Comparison of ENCODE assay signal across 27 cellular contexts in genomic region chr7:7524121-7524520, GRCh38. TPM values are rescaled to one million over a fixed set of nuclear protein-coding genes. Genes with fewer than 3 reads are reported as not detected.
A peak's percentile ranks its signal among the peaks of the same experiment; 100 is the strongest.
DNase-seq lines count a peak whose midpoint lies in the region; ATAC-seq, FAIRE-seq and TF ChIP-seq lines count a peak whose summit lies in the region.
"Had no signal": no experiment of that assay in that cellular context is flagged by ENCODE, and none has a peak within 500 bp of the region (broad histone marks: within the 10 kb centered on the region; RNA-seq: fewer than 3 reads in every experiment).

No MANE protein-coding gene starts in this region.

- 22 to 58% (median 39%) methylated on average over 3 of the region's 3 CpGs for WGBS in small intestine, 3 donors
- 50 to 59% methylated on average over 3 of the region's 3 CpGs for WGBS in aorta, 2 donors

- H3K27me3 ChIP-seq in small intestine (ENCODE audit: control insufficient read depth in 2 of 2, insufficient read depth in 2 of 2, low read length in 2 of 2) (no peaks in the 10 kb centered on the region), brain microvascular endothelial cell (replicated peaks) (no peaks in the 10 kb centered on the region), aorta (ENCODE audit: control insufficient read depth in 1 of 2, insufficient read depth in 2 of 2, low read length in 1 of 2) (no peaks in the 10 kb centered on the region)
- H3K27me3 ChIP-seq: BLaER1 had no signal

- intact Hi-C loops in aorta (cut with DNase I) = no loop called here

- ATAC-seq in aorta (ENCODE audit: low FRiP score) = no peak
- ATAC-seq: A549, HCT116, SK-N-SH treated with all-trans-retinoic acid at 6 μM for 48 hours had no signal

- no peaks in the 10 kb centered on the region for H3K9me3 ChIP-seq in small intestine (ENCODE audit: control insufficient read depth, low read depth)
- no peaks in the 10 kb centered on the region for H3K9me3 ChIP-seq in aorta (ENCODE audit: control insufficient read depth, low read length)
- H3K9me3 ChIP-seq: A549, BLaER1 had no signal

- FAIRE-seq in small intestine (lab: Jason Lieb, UNC) = no peak
- FAIRE-seq: GM12891, H1 had no signal

- H3K4me1 ChIP-seq in small intestine (ENCODE audit: control insufficient read depth in 2 of 2, insufficient read depth in 1 of 2, low read depth in 1 of 2, low read length in 1 of 2) (peaks cover 0 to 3% of the 10 kb centered on the region in 2 donors), aorta (ENCODE audit: control insufficient read depth in 1 of 2, insufficient read depth in 2 of 2, low read length in 2 of 2) (no peaks in the 10 kb centered on the region)
- H3K4me1 ChIP-seq: BLaER1 had no signal

- H3K4me3 ChIP-seq in AG09309 (ENCODE audit: control insufficient read depth, low read depth, low read length) = no peak overlapping the region
- no peak overlapping the region for H3K4me3 ChIP-seq in fibroblast of the aortic adventitia (ENCODE audit: low read depth, low read length)
- no peak overlapping the region for H3K4me3 ChIP-seq in small intestine (ENCODE audit: low read depth in 1 of 2, low read length in 2 of 2)
- no peak overlapping the region for H3K4me3 ChIP-seq in brain microvascular endothelial cell (ENCODE audit: low read depth, low read length)
- no peak overlapping the region for H3K4me3 ChIP-seq in aorta (ENCODE audit: low read length in 2 of 2)
- H3K4me3 ChIP-seq: A549, BLaER1, PC-9 had no signal

- H3K36me3 ChIP-seq in small intestine (ENCODE audit: control insufficient read depth in 2 of 2, insufficient read depth in 2 of 2, low read length in 2 of 2) (no peaks in the 10 kb centered on the region), brain microvascular endothelial cell (replicated peaks) (no peaks in the 10 kb centered on the region), aorta (ENCODE audit: control insufficient read depth in 1 of 2, insufficient read depth in 2 of 2, low read length in 1 of 2) (no peaks in the 10 kb centered on the region)
- H3K36me3 ChIP-seq: BLaER1 had no signal

- H3K27ac ChIP-seq in small intestine (ENCODE audit: low read depth in 1 of 2, low read length in 1 of 2) (no peak overlapping the region), brain microvascular endothelial cell (no peak overlapping the region), aorta (ENCODE audit: low read depth in 1 of 2, low read length in 2 of 2) (no peak overlapping the region)
- H3K27ac ChIP-seq: A549, BLaER1, KMS-11, PC-9 had no signal

- DNase-seq in AG09309 (ENCODE audit: low read depth) (peak; percentile 21), LHCN-M2 (ENCODE audit: low read depth) (peak; percentile 76), fibroblast of the aortic adventitia (ENCODE audit: low read depth) (peak; percentile 70), small intestine (peak; percentile 44), brain microvascular endothelial cell (no peak), aorta (no peak)
- no peak for DNase-seq in activated CD4-positive, alpha-beta T cell treated with anti-CD3 and anti-CD28 coated beads, Interleukin-2, amount 50 U/mL, for 1 hour
- DNase-seq: CD4-positive, alpha-beta T cell; DND-41; IMR-90; NCI-H1105; NCI-H146; NCI-H2029; NCI-H226; NCI-H510A treated with DMSO at 0.1 percent for 48 hours; NCI-H748 treated with DMSO at 0.1 percent for 48 hours; PC-9; RPMI8226; SIG-M5 had no signal

- in situ Hi-C loops in brain microvascular endothelial cell (cut with HindIII; ENCODE audit: low pct_ligation_motif_present, low sequenced_read_pairs) = no loop called here

- TF ChIP-seq CTCF in AG09309 (IDR thresholded peaks at IDR 0.05; ENCODE audit: control insufficient read depth, insufficient read depth, low read depth, low read length, missing control alignments) = no peak
- TF ChIP-seq CTCF in fibroblast of the aortic adventitia (IDR thresholded peaks at IDR 0.05; ENCODE audit: insufficient read depth, low read length) = no peak
- no peak for TF ChIP-seq CTCF in brain microvascular endothelial cell (IDR thresholded peaks at IDR 0.05; ENCODE audit: low read depth, low read length, missing control alignments)

RNA-seq across cellular contexts. Expression of gene COL28A1, which starts 11.6 kb away (rescaled TPM):
- 2.6 and 4.4 TPM in 2 replicates for total RNA-seq in LHCN-M2 (2014; rRNA removed)
- 0.17 TPM for polyA plus RNA-seq in LHCN-M2 (2012)
- 0.09 TPM in 1 of 2 replicates, not detected in the other for total RNA-seq in fibroblast of the aortic adventitia (ENCODE audit: low replicate concordance)
- 1 to 10 TPM; 1.1 to 3.1 (median 1.4) TPM for polyA plus RNA-seq in small intestine
- total RNA-seq in aorta = 1 to 10 TPM; 1.6 to 3.2 TPM
- under 1 TPM; 0.26 to 0.63 TPM for polyA plus RNA-seq in aorta
- total RNA-seq: HT1080 had no signal

RNA-seq across cellular contexts. Expression of gene MIOS, which starts 42.6 kb away (rescaled TPM):
- 215 and 330 TPM in 2 replicates for total RNA-seq in LHCN-M2 (2014; rRNA removed)
- polyA plus RNA-seq in LHCN-M2 (2012) = 16.7 TPM
- total RNA-seq in fibroblast of the aortic adventitia (ENCODE audit: low replicate concordance) = 30.9 and 46.6 TPM in 2 replicates
- 10 to 100 TPM; 10.5 to 12.7 (median 11.9) TPM for polyA plus RNA-seq in small intestine
- 10 to 100 TPM; 22.8 to 23.2 TPM for total RNA-seq in aorta
- 10 to 100 TPM in 1 of 2 donors, 1 to 10 TPM in 1; 6.3 to 16.2 TPM for polyA plus RNA-seq in aorta

Comparison
In these comparisons a context has a peak if more than half of its experiments do, and no peak if none do; other contexts are left out.
1. DNase-seq: peak in AG09309 (single experiment), LHCN-M2 (single experiment), fibroblast of the aortic adventitia (single experiment) and small intestine (single experiment); none in brain microvascular endothelial cell (single experiment), activated CD4-positive, alpha-beta T cell treated with anti-CD3 and anti-CD28 coated beads, Interleukin-2, amount 50 U/mL, for 1 hour (single experiment) and aorta (0 of 2).